ENCODE assay signal across 24 cellular contexts in the genomic region with DNA sequence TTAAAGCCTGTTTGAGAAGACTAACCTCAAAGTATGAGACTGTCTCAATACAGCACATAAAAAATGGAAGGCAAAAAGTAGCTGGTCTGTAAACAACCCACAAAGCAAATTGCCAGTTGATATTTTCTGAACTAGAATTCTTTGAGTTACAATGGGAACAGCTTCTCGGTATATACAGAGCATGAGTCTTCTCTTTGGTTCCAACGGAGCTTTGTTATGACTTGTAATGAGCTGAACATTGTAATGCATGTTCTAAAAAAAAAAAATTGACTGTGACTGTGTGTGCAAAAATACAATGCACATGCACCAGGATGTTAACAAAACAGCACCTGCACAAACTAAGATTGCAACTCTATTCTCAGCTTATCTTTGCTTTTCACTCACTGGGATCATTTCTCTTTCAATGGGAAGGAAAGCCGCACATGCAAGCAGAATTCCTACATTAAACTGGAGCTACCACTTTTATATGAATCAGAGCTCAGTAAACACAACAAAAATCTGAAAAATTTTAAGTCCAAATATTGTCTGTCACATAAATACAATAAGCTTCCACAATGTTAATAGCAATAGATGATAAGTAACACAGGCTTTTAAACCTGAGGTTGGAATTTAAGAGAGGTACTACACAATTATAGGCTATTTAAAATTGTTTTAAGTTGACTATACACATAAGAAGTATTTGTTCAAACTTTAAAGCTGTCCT.
A peak's percentile ranks its signal among the peaks of the same experiment; 100 is the strongest.
DNase-seq lines count a peak whose midpoint lies in the region; ATAC-seq, FAIRE-seq and TF ChIP-seq lines count a peak whose summit lies in the region.
"Had no signal": no experiment of that assay in that cellular context is flagged by ENCODE, and none has a peak within 500 bp of the region (broad histone marks: within the 10 kb centered on the region; RNA-seq: fewer than 3 reads in every experiment).

No MANE protein-coding gene starts in this region.

- H3K4me1 ChIP-seq in left lung: no peaks in the 10 kb centered on the region
- H3K4me1 ChIP-seq: BLaER1 treated with 17β-estradiol and CSF1 and Interleukin-3, amounts not matched to agents 10 nM and 100 nM; Caco-2; SJCRH30 had no signal

- H3K27ac ChIP-seq in left lung: no peak overlapping the region
- H3K27ac ChIP-seq: BLaER1 treated with 17β-estradiol and CSF1 and Interleukin-3, amounts not matched to agents 10 nM and 100 nM; SJCRH30 had no signal

- H3K36me3 ChIP-seq in bronchial epithelial cell (ENCODE audit: control insufficient read depth, insufficient read depth, low read length): no peaks in the 10 kb centered on the region
- no peaks in the 10 kb centered on the region for H3K36me3 ChIP-seq in left lung
- no peaks in the 10 kb centered on the region for H3K36me3 ChIP-seq in H7 (replicated peaks; ENCODE audit: control insufficient read depth, insufficient read depth, low read length)
- H3K36me3 ChIP-seq: BLaER1 treated with 17β-estradiol and CSF1 and Interleukin-3, amounts not matched to agents 10 nM and 100 nM; SJCRH30 had no signal

- DNase-seq in NCI-H345 (lab: John Stamatoyannopoulos, UW) (peak; percentile 57), bronchial epithelial cell (ENCODE audit: low read depth) (peak; percentile 58), left lung (no peak), NCI-H774 (lab: John Stamatoyannopoulos, UW) (no peak), H7 (no peak), amniotic stem cell (lab: John Stamatoyannopoulos, UW) (no peak), NCI-H524 (lab: John Stamatoyannopoulos, UW) (no peak)
- DNase-seq: Caco-2; CD4-positive, alpha-beta memory T cell; DMS 273 treated with DMSO at 0.1 percent for 48 hours; DMS79 treated with DMSO at 0.1 percent for 48 hours; HCEC 1CT; KG1; NCI-H1092; NCI-H1436; NCI-H2029; NCI-H2171 treated with DMSO at 0.1 percent for 48 hours; NCI-H510A; NCI-H82; SJCRH30; T-cell had no signal

- no peak for FAIRE-seq in bronchial epithelial cell (lab: Jason Lieb, UNC)
- FAIRE-seq: RCC 7860 had no signal

- H3K9me3 ChIP-seq in left lung: no peaks in the 10 kb centered on the region
- H3K9me3 ChIP-seq: BLaER1 treated with 17β-estradiol and CSF1 and Interleukin-3, amounts not matched to agents 10 nM and 100 nM; Caco-2; SJCRH30 had no signal

- TF ChIP-seq CTCF in bronchial epithelial cell (IDR thresholded peaks at IDR 0.05; ENCODE audit: insufficient read depth, low read length, severe bottlenecking) (no peak), left lung (IDR thresholded peaks at IDR 0.05) (no peak)

- H3K27me3 ChIP-seq in bronchial epithelial cell (ENCODE audit: control insufficient read depth, insufficient read depth, low read length) (no peaks in the 10 kb centered on the region), left lung (no peaks in the 10 kb centered on the region), H7 (ENCODE audit: control insufficient read depth, insufficient read depth, low read length) (no peaks in the 10 kb centered on the region)
- H3K27me3 ChIP-seq: BLaER1 treated with 17β-estradiol and CSF1 and Interleukin-3, amounts not matched to agents 10 nM and 100 nM; SJCRH30 had no signal

- no peak overlapping the region for H3K4me3 ChIP-seq in bronchial epithelial cell (ENCODE audit: low read depth, low read length)
- no peak overlapping the region for H3K4me3 ChIP-seq in left lung
- no peak overlapping the region for H3K4me3 ChIP-seq in H7 (ENCODE audit: insufficient read depth, low read depth, low read length)
- H3K4me3 ChIP-seq: BLaER1 treated with 17β-estradiol and CSF1 and Interleukin-3, amounts not matched to agents 10 nM and 100 nM; GM23338; SJCRH30 had no signal

- ATAC-seq in left lung: peak; percentile 33
- ATAC-seq: GM23338, T-cell had no signal

- intact Hi-C loops in left lung (cut with DNase I): no loop called here

Comparison
In these comparisons a context has a peak if more than half of its experiments do, and no peak if none do; other contexts are left out.
1. DNase-seq: peak in NCI-H345 (single experiment) and bronchial epithelial cell (single experiment); none in left lung (0 of 2), NCI-H774 (single experiment), H7 (single experiment), amniotic stem cell (single experiment) and NCI-H524 (0 of 2).